24 cellular contexts compared by ENCODE assay signal in genomic region chr17:81103379-81103778, GRCh38.
"Had no signal": no experiment of that assay in that cellular context is flagged by ENCODE, and none has a peak within 500 bp of the region (broad histone marks: within the 10 kb centered on the region; RNA-seq: fewer than 3 reads in every experiment).

No MANE protein-coding gene starts in this region.

- H3K36me3 ChIP-seq: pancreas, uterus had no signal

- H3K4me1 ChIP-seq: lower lobe of right lung, pancreas, prostate gland had no signal

- H3K4me3 ChIP-seq: left lung, lower lobe of right lung, pancreas, prostate gland, sigmoid colon, spleen, tibial nerve, uterus had no signal

- DNase-seq: hippocampal formation; immature natural killer cell; kidney; left colon; left lung; lower lobe of right lung; mammary epithelial cell; mesenchymal stem cell; naive thymus-derived CD8-positive, alpha-beta T cell; nucleus accumbens; pancreas; posterior cingulate gyrus; retina; right cardiac atrium; sigmoid colon; small intestine; spleen; stimulated activated CD4-positive, alpha-beta T cell treated with anti-CD3 and anti-CD28 coated beads, Interleukin-4, amount 100 ng/mL, for 24 hours; stimulated activated naive CD4-positive, alpha-beta T cell; uterus had no signal

- FAIRE-seq: islet of Langerhans, kidney, pancreas, small intestine had no signal

- ATAC-seq: left colon; left lung; lower lobe of right lung; naive thymus-derived CD8-positive, alpha-beta T cell; pancreas; right cardiac atrium; stimulated activated effector memory CD8-positive, alpha-beta T cell treated with anti-CD3 and anti-CD28 coated beads, Interleukin-12 subunit alpha, Interleukin-12 subunit beta, amount 100 ng/mL, for 72 hours had no signal

- H3K27ac ChIP-seq: left lung, lower lobe of right lung, pancreas, prostate gland, sigmoid colon, spleen, tibial nerve, uterus had no signal

- H3K27me3 ChIP-seq: left lung, pancreas, sigmoid colon, tibial nerve, uterus had no signal

- H3K9me3 ChIP-seq: left lung, lower lobe of right lung, pancreas, prostate gland, sigmoid colon, spleen, tibial nerve, uterus had no signal
